Comparison of ENCODE assay signal across 8 cellular contexts in genomic region chr15:65049418-65049840, GRCh38.
DNase-seq lines count a peak whose midpoint lies in the region; ATAC-seq lines count a peak whose summit lies in the region.

No MANE protein-coding gene starts in this region.

- peaks cover 17 to 23% (median 21%) of the 10 kb centered on the region in 10 experiments for H3K4me1 ChIP-seq in BLaER1 treated with 17β-estradiol and CSF1 and Interleukin-3, amounts not matched to agents 10 nM and 100 nM

- H3K4me3 ChIP-seq in BLaER1 treated with 17β-estradiol and CSF1 and Interleukin-3, amounts not matched to agents 10 nM and 100 nM, result peak overlapping the region in 6 of 10 experiments; percentile 21 to 62 (median 38); a peak in 7 of 20 replicates

- peak overlapping the region; percentile 62 to 89 (median 81) for H3K4me2 ChIP-seq in BLaER1 treated with 17β-estradiol and CSF1 and Interleukin-3, amounts not matched to agents 10 nM and 100 nM

- ATAC-seq in GM19467 (IDR thresholded peaks at IDR 0.05; ENCODE audit: unreplicated experiment), result peak; percentile 86

- H3K27ac ChIP-seq in BLaER1 treated with 17β-estradiol and CSF1 and Interleukin-3, amounts not matched to agents 10 nM and 100 nM, result peak overlapping the region in 1 of 11 experiments; percentile 31; a peak in 1 of 22 replicates

- 0 out of 22 replicates have a peak overlapping the region, but pooled peaks of 1 of the 11 experiments have one; percentile 19 for H3K9ac ChIP-seq in BLaER1 treated with 17β-estradiol and CSF1 and Interleukin-3, amounts not matched to agents 10 nM and 100 nM

- DNase-seq in HS-5 (ENCODE audit: low read depth) (peak; percentile 79), NOMO-1 treated with dmso at 0.1 percent for 144 hours (lab: John Stamatoyannopoulos, UW; ENCODE audit: unreplicated experiment) (peak; percentile 82), activated T-cell treated with anti-CD3 and anti-CD28 coated beads for 1 hour (ENCODE audit: low read depth) (peak; percentile 76), epidermal melanocyte (ENCODE audit: insufficient read length, low spot score) (peak; percentile 98), middle frontal gyrus (ENCODE audit: extremely low spot score, low spot score) (peak; percentile 92)
- DNase-seq in stimulated activated CD8-positive, alpha-beta memory T cell treated with anti-CD3 and anti-CD28 coated beads, Interleukin-15, amount 100 ng/mL, for 48 hours (ENCODE audit: low read depth in 2 of 2), result peak; percentile 83 to 85

- H3K9me3 ChIP-seq in BLaER1 treated with 17β-estradiol and CSF1 and Interleukin-3, amounts not matched to agents 10 nM and 100 nM (replicated peaks in 1 of 11), result no peaks in the 10 kb centered on the region

- H3K36me3 ChIP-seq in BLaER1 treated with 17β-estradiol and CSF1 and Interleukin-3, amounts not matched to agents 10 nM and 100 nM, result no peaks in the 10 kb centered on the region

- no peaks in the 10 kb centered on the region for H3K27me3 ChIP-seq in BLaER1 treated with 17β-estradiol and CSF1 and Interleukin-3, amounts not matched to agents 10 nM and 100 nM

- H4K20me1 ChIP-seq in BLaER1 treated with 17β-estradiol and CSF1 and Interleukin-3, amounts not matched to agents 10 nM and 100 nM, result no peaks in the 10 kb centered on the region
